In genomic region chr4:153465922-153466636, GRCh38 we compare ENCODE assay signal across 8 cellular contexts. TPM values are rescaled to one million over a fixed set of nuclear protein-coding genes. Genes with fewer than 3 reads are reported as not detected.
A peak's percentile ranks its signal among the peaks of the same experiment; 100 is the strongest.
DNase-seq lines count a peak whose midpoint lies in the region; ATAC-seq and TF ChIP-seq lines count a peak whose summit lies in the region.

A gene with protein sequence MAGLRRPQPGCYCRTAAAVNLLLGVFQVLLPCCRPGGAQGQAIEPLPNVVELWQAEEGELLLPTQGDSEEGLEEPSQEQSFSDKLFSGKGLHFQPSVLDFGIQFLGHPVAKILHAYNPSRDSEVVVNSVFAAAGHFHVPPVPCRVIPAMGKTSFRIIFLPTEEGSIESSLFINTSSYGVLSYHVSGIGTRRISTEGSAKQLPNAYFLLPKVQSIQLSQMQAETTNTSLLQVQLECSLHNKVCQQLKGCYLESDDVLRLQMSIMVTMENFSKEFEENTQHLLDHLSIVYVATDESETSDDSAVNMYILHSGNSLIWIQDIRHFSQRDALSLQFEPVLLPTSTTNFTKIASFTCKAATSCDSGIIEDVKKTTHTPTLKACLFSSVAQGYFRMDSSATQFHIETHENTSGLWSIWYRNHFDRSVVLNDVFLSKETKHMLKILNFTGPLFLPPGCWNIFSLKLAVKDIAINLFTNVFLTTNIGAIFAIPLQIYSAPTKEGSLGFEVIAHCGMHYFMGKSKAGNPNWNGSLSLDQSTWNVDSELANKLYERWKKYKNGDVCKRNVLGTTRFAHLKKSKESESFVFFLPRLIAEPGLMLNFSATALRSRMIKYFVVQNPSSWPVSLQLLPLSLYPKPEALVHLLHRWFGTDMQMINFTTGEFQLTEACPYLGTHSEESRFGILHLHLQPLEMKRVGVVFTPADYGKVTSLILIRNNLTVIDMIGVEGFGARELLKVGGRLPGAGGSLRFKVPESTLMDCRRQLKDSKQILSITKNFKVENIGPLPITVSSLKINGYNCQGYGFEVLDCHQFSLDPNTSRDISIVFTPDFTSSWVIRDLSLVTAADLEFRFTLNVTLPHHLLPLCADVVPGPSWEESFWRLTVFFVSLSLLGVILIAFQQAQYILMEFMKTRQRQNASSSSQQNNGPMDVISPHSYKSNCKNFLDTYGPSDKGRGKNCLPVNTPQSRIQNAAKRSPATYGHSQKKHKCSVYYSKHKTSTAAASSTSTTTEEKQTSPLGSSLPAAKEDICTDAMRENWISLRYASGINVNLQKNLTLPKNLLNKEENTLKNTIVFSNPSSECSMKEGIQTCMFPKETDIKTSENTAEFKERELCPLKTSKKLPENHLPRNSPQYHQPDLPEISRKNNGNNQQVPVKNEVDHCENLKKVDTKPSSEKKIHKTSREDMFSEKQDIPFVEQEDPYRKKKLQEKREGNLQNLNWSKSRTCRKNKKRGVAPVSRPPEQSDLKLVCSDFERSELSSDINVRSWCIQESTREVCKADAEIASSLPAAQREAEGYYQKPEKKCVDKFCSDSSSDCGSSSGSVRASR (N-terminal part only) (plus strand): TSS chr4:153466360. CDS start chr4:153466398, 38 bp downstream.

- peak within 1 kb of the TSS; percentile 96 for H3K4me3 Mint-ChIP-seq in activated naive CD4-positive, alpha-beta T cell treated with anti-CD3 and anti-CD28 coated beads, Interleukin-2, amount 10 ng/mL, durations not matched to agents 7 days and 5 days

- CTCF ChIA-PET in activated naive CD4-positive, alpha-beta T cell treated with anti-CD3 and anti-CD28 coated beads, Interleukin-2, amount 10 ng/mL, durations not matched to agents 7 days and 5 days (lab: Charles Lee), result interaction anchor here (0.6 to 3.8 kb wide), 19 partner anchors 11 to 284 kb away, joined by 3 to 40 read pairs (median 4); no protein-coding TSS in a partner anchor

- peak within 1 kb of the TSS; percentile 95 for H3K27ac Mint-ChIP-seq in activated naive CD4-positive, alpha-beta T cell treated with anti-CD3 and anti-CD28 coated beads, Interleukin-2, amount 10 ng/mL, durations not matched to agents 7 days and 5 days

- H3K9me3 ChIP-seq in KOPT-K1 (ENCODE audit: insufficient read depth, low read length, poor library complexity, severe bottlenecking) (no peaks in the 10 kb centered on the region), SJSA1 (replicated peaks) (no peaks in the 10 kb centered on the region), upper lobe of right lung (no peaks in the 10 kb centered on the region)

- peaks cover 32% of the 10 kb centered on the region for H3K36me3 Mint-ChIP-seq in activated naive CD4-positive, alpha-beta T cell treated with anti-CD3 and anti-CD28 coated beads, Interleukin-2, amount 10 ng/mL, durations not matched to agents 7 days and 5 days

- no peaks in the 10 kb centered on the region for H3K27me3 ChIP-seq in SJSA1 (replicated peaks)
- H3K27me3 ChIP-seq in upper lobe of right lung, result no peaks in the 10 kb centered on the region

- no peak for TF ChIP-seq CTCF in omental fat pad (IDR thresholded peaks at IDR 0.05)
- TF ChIP-seq CTCF in upper lobe of right lung (IDR thresholded peaks at IDR 0.05), result peak; percentile 16

- H3K27me3 Mint-ChIP-seq in activated naive CD4-positive, alpha-beta T cell treated with anti-CD3 and anti-CD28 coated beads, Interleukin-2, amount 10 ng/mL, durations not matched to agents 7 days and 5 days, result peaks cover 4% of the 10 kb centered on the region

- H3K4me3 ChIP-seq in SJSA1 (peak within 1 kb of the TSS; percentile 81), upper lobe of right lung (peak within 1 kb of the TSS; percentile 82)

- intact Hi-C loops in upper lobe of right lung (cut with DNase I), result no loop called here

- ATAC-seq in GM21723 (IDR thresholded peaks at IDR 0.05; ENCODE audit: unreplicated experiment), result peak; percentile 44
- peak; percentile 90 for ATAC-seq in omental fat pad (ENCODE audit: low FRiP score)
- ATAC-seq in upper lobe of right lung, result peak; percentile 90

- H3K9me3 Mint-ChIP-seq in activated naive CD4-positive, alpha-beta T cell treated with anti-CD3 and anti-CD28 coated beads, Interleukin-2, amount 10 ng/mL, durations not matched to agents 7 days and 5 days, result no peaks in the 10 kb centered on the region

- peaks cover 45% of the 10 kb centered on the region for H3K4me1 Mint-ChIP-seq in activated naive CD4-positive, alpha-beta T cell treated with anti-CD3 and anti-CD28 coated beads, Interleukin-2, amount 10 ng/mL, durations not matched to agents 7 days and 5 days

- H3K4me1 ChIP-seq in SJSA1 (replicated peaks) (peaks cover 27% of the 10 kb centered on the region), upper lobe of right lung (peaks cover 34% of the 10 kb centered on the region)

- DNase-seq in EH (ENCODE audit: low read depth), result peak; percentile 74
- peak; percentile 61 to 85 for DNase-seq in SJSA1 (ENCODE audit: low read depth in 1 of 2, low spot score in 2 of 2)
- DNase-seq in activated naive CD4-positive, alpha-beta T cell treated with anti-CD3 and anti-CD28 coated beads, Interleukin-2, amount 10 ng/mL, durations not matched to agents 7 days and 5 days, result peak; percentile 75
- no peak for DNase-seq in glomerular endothelial cell (ENCODE audit: extremely low read depth, low read depth, low spot score)
- DNase-seq in omental fat pad (ENCODE audit: low spot score), result no peak
- peak; percentile 86 for DNase-seq in upper lobe of right lung

- H3K36me3 ChIP-seq in KOPT-K1 (ENCODE audit: insufficient read depth, low read length) (peaks cover 20% of the 10 kb centered on the region), SJSA1 (no peaks in the 10 kb centered on the region), upper lobe of right lung (no peaks in the 10 kb centered on the region)

- H3K27ac ChIP-seq in KOPT-K1 (ENCODE audit: low read depth, low read length, poor library complexity, severe bottlenecking), result peak within 1 kb of the TSS; percentile 93
- no peak within 1 kb of the TSS for H3K27ac ChIP-seq in SJSA1
- H3K27ac ChIP-seq in upper lobe of right lung, result peak within 1 kb of the TSS; percentile 79

RNA-seq across cellular contexts. Expression of the gene that starts here (rescaled TPM):
- total RNA-seq in SJSA1 (2014; rRNA removed; shearing (Covaris generic)), result 5.4 and 12.7 TPM in 2 replicates
- total RNA-seq in glomerular endothelial cell (18.4 and 18.8 TPM in 2 replicates), omental fat pad (10 to 100 TPM; 17.7 to 43.9 (median 24.8) TPM), upper lobe of right lung (14.1 TPM)

Comparison
In these comparisons a context has a peak if more than half of its experiments do, and no peak if none do; other contexts are left out.
1. DNase-seq: peak in EH (single experiment), SJSA1 (2 of 2), activated naive CD4-positive, alpha-beta T cell treated with anti-CD3 and anti-CD28 coated beads, Interleukin-2, amount 10 ng/mL, durations not matched to agents 7 days and 5 days (single experiment) and upper lobe of right lung (single experiment); none in glomerular endothelial cell (single experiment) and omental fat pad (single experiment).
2. Peak in every context shown above with its lines, with median percentiles within 50 percentile points of each other: ATAC-seq.